Comparison of ENCODE assay signal across 19 cellular contexts in the genomic region with DNA sequence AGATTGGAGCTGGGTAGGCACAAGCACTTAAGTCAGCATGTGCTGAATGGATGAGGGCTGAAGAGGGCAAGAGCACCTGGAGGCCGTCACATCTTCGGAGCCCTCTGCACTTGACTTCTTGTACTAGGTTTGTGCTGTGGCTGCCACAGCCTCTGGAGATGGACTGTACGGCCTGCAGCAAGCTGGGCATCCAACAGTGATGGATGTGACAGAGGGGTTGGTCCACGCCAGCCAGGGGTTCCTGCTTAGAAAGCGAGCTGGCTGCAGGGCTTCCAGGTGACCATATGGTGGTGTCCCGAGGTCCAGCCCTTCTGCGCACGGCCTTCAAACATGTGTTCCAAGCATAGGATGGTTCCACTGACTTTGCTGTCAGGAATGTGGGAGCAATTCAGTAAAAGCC.
"Had no signal": no experiment of that assay in that cellular context is flagged by ENCODE, and none has a peak within 500 bp of the region (broad histone marks: within the 10 kb centered on the region; RNA-seq: fewer than 3 reads in every experiment).

No MANE protein-coding gene starts in this region.

- DNase-seq: activated CD4-positive, alpha-beta T cell treated with anti-CD3 and anti-CD28 coated beads, Interleukin-2, amount 10 ng/mL, durations not matched to agents 7 days and 5 days; activated naive CD4-positive, alpha-beta T cell treated with Interleukin-2 at 50 U/mL for 16 hours; activated naive CD8-positive, alpha-beta T cell treated with anti-CD3 and anti-CD28 coated beads, Interleukin-2, amount 10 ng/mL, durations not matched to agents 7 days and 5 days; foreskin keratinocyte; hippocampal formation; SIG-M5; stimulated activated CD4-positive, alpha-beta T cell treated with anti-CD3 and anti-CD28 coated beads, Interleukin-12 subunit alpha, Interleukin-12 subunit beta, amount 100 ng/mL, for 4 hours; stimulated activated CD4-positive, alpha-beta T cell treated with anti-CD3 and anti-CD28 coated beads, Interleukin-1b, Interleukin-23, amount 100 ng/mL, for 48 hours; stimulated activated CD8-positive, alpha-beta memory T cell treated with anti-CD3 and anti-CD28 coated beads, Interleukin-4, amount 100 ng/mL, for 48 hours; stimulated activated naive CD8-positive, alpha-beta T cell treated with anti-CD3 and anti-CD28 coated beads, Interleukin-15, Interleukin-2, amounts not matched to agents 100 U/mL and 50 U/mL, for 24 hours; substantia nigra; T-helper 1 cell; T1000; trophoblast cell had no signal

- ATAC-seq: activated CD4-positive, CD25-positive, alpha-beta regulatory T cell treated with anti-CD3 and anti-CD28 coated beads, Interleukin-2, amount 50 U/mL, for 24 hours; foreskin keratinocyte; left lobe of liver; SK-N-SH treated with all-trans-retinoic acid at 6 μM for 48 hours; stimulated activated naive CD8-positive, alpha-beta T cell treated with anti-CD3 and anti-CD28 coated beads, Interleukin-15, Interleukin-2, amounts not matched to agents 100 U/mL and 50 U/mL, for 24 hours had no signal

- H3K4me1 Mint-ChIP-seq: activated CD4-positive, alpha-beta T cell treated with anti-CD3 and anti-CD28 coated beads, Interleukin-2, amount 10 ng/mL, durations not matched to agents 7 days and 5 days; activated naive CD8-positive, alpha-beta T cell treated with anti-CD3 and anti-CD28 coated beads, Interleukin-2, amount 10 ng/mL, durations not matched to agents 7 days and 5 days had no signal

- H3K27me3 ChIP-seq: foreskin keratinocyte had no signal

- H3K27ac Mint-ChIP-seq: activated CD4-positive, alpha-beta T cell treated with anti-CD3 and anti-CD28 coated beads, Interleukin-2, amount 10 ng/mL, durations not matched to agents 7 days and 5 days; activated naive CD8-positive, alpha-beta T cell treated with anti-CD3 and anti-CD28 coated beads, Interleukin-2, amount 10 ng/mL, durations not matched to agents 7 days and 5 days; activated T-helper 1 cell treated with anti-CD3 and anti-CD28 coated beads, Interleukin-12 subunit alpha, Interleukin-12 subunit beta, Interleukin-2, Interleukin-4 antibody, amounts not matched to agents 30 ng/mL and 10 ng/mL and 1 ng/mL, durations not matched to agents 14 hours and 24 hours and 36 hours had no signal

- H3K36me3 Mint-ChIP-seq: activated naive CD8-positive, alpha-beta T cell treated with anti-CD3 and anti-CD28 coated beads, Interleukin-2, amount 10 ng/mL, durations not matched to agents 7 days and 5 days had no signal

- H3K4me3 Mint-ChIP-seq: activated CD4-positive, alpha-beta T cell treated with anti-CD3 and anti-CD28 coated beads, Interleukin-2, amount 10 ng/mL, durations not matched to agents 7 days and 5 days; activated naive CD8-positive, alpha-beta T cell treated with anti-CD3 and anti-CD28 coated beads, Interleukin-2, amount 10 ng/mL, durations not matched to agents 7 days and 5 days; activated T-helper 1 cell treated with anti-CD3 and anti-CD28 coated beads, Interleukin-12 subunit alpha, Interleukin-12 subunit beta, Interleukin-2, Interleukin-4 antibody, amounts not matched to agents 30 ng/mL and 10 ng/mL and 1 ng/mL, durations not matched to agents 14 hours and 24 hours and 36 hours; neural crest cell had no signal

- H3K4me1 ChIP-seq: foreskin keratinocyte had no signal

- H3K27ac ChIP-seq: foreskin keratinocyte had no signal
